In genomic region chr6:38973178-38974057, GRCh38 we compare ENCODE assay signal across 8 cellular contexts.
DNase-seq lines count a peak whose midpoint lies in the region; ATAC-seq and TF ChIP-seq lines count a peak whose summit lies in the region.

No MANE protein-coding gene starts in this region.

- H3K4me1 ChIP-seq in fibroblast of lung (ENCODE audit: control insufficient read depth, extremely low read depth, insufficient read depth, low read length): no peaks in the 10 kb centered on the region

- no peaks in the 10 kb centered on the region for H3K36me3 ChIP-seq in BJ (ENCODE audit: control insufficient read depth, insufficient read depth, low read length)
- no peaks in the 10 kb centered on the region for H3K36me3 ChIP-seq in fibroblast of lung (ENCODE audit: control insufficient read depth, insufficient read depth, low read length)

- no peaks in the 10 kb centered on the region for H3K9me3 ChIP-seq in fibroblast of lung (ENCODE audit: control insufficient read depth, insufficient read depth, low read depth, low read length)

- peaks cover 26% of the 10 kb centered on the region for H3K27me3 Mint-ChIP-seq in nephron (ENCODE audit: low read depth)

- ATAC-seq in HG03354 (IDR thresholded peaks at IDR 0.05; ENCODE audit: poor library complexity, severe bottlenecking, unreplicated experiment) (no peak), HG03342 (IDR thresholded peaks at IDR 0.05; ENCODE audit: unreplicated experiment) (no peak)

- no peak overlapping the region for H2AFZ ChIP-seq in fibroblast of lung (ENCODE audit: low read length)

- POLR2A ChIA-PET in BJ (lab: Charles Lee): no interaction called here

- DNase-seq in BJ (ENCODE audit: low read depth): peak; percentile 18
- DNase-seq in GM13977 (ENCODE audit: low spot score): peak; percentile 50
- peak; percentile 34 for DNase-seq in NCI-H1417 treated with DMSO at 0.1 percent for 48 hours (lab: John Stamatoyannopoulos, UW)
- peak; percentile 71 for DNase-seq in SW480 (ENCODE audit: low spot score)
- peak; percentile 67 to 78 for DNase-seq in fibroblast of lung (ENCODE audit: low read depth in 2 of 2)

- in situ Hi-C loops in GM13977 (cut with MboI; ENCODE audit: low pct_unique_long_range_greater_than_20kb, low sequenced_read_pairs, unreplicated experiment): no loop called here

- H3K9ac ChIP-seq in fibroblast of lung (ENCODE audit: insufficient read depth, low read length): no peak overlapping the region

- H3K4me1 Mint-ChIP-seq in nephron: no peaks in the 10 kb centered on the region

- H3K27me3 ChIP-seq in BJ (ENCODE audit: control insufficient read depth, insufficient read depth, low read length) (no peaks in the 10 kb centered on the region; the same call in 1 of the 2 replicates), fibroblast of lung (ENCODE audit: control insufficient read depth, insufficient read depth, low read length) (no peaks in the 10 kb centered on the region)

- H3K79me2 ChIP-seq in fibroblast of lung (ENCODE audit: control insufficient read depth, insufficient read depth, low read length): no peaks in the 10 kb centered on the region

- H3K36me3 Mint-ChIP-seq in nephron (ENCODE audit: low read depth): no peaks in the 10 kb centered on the region

- no peak overlapping the region for H3K27ac ChIP-seq in fibroblast of lung (ENCODE audit: insufficient read depth, low read length)

- H3K4me3 Mint-ChIP-seq in nephron: no peak overlapping the region

- H3K4me2 ChIP-seq in fibroblast of lung (ENCODE audit: extremely low read depth, insufficient read depth, low read length): no peak overlapping the region

- CTCF ChIA-PET in BJ (lab: Yijun Ruan, JAX): interaction anchor here (1.0 to 6.2 kb wide), 13 partner anchors 8 to 345 kb away, joined by 3 to 50 read pairs (median 3); no protein-coding TSS in a partner anchor

- no peak overlapping the region for H3K27ac Mint-ChIP-seq in nephron

- H3K4me3 ChIP-seq in BJ (ENCODE audit: low read depth, low read length): no peak overlapping the region
- H3K4me3 ChIP-seq in fibroblast of lung (replicated peaks in 1 of 4; ENCODE audit: control extremely low read depth in 1 of 4, insufficient read depth in 1 of 4, low read depth in 3 of 4, low read length in 4 of 4): no peak overlapping the region

- H3K9me3 Mint-ChIP-seq in nephron: no peaks in the 10 kb centered on the region

- peak; percentile 68 for TF ChIP-seq CTCF in BJ (IDR thresholded peaks at IDR 0.05; ENCODE audit: insufficient read depth, low read depth, low read length)
- peak; percentile 58 for TF ChIP-seq CTCF in GM13977 (IDR thresholded peaks at IDR 0.05; ENCODE audit: extremely low read depth, insufficient read depth, missing control alignments)
- peak; percentile 67 to 75 for TF ChIP-seq CTCF in fibroblast of lung (conservative IDR thresholded peaks at IDR 0.05 in 1 of 2, IDR thresholded peaks at IDR 0.05 in 1 of 2; ENCODE audit: low read depth in 1 of 2, low read length in 2 of 2)
- TF ChIP-seq CTCF in nephron (IDR thresholded peaks at IDR 0.05; ENCODE audit: unreplicated experiment in 3 of 3): peak; percentile 56 to 59 (median 58)

- no peaks in the 10 kb centered on the region for H4K20me1 ChIP-seq in fibroblast of lung (ENCODE audit: control insufficient read depth, extremely low read depth, insufficient read depth, low read length)

Comparison
In these comparisons a context has a peak if more than half of its experiments do, and no peak if none do; other contexts are left out.
1. DNase-seq: peak in every context shown above with its lines; median percentile 72 in fibroblast of lung; 71 in SW480; 50 in GM13977; 34 in NCI-H1417 treated with DMSO at 0.1 percent for 48 hours; 18 in BJ.